ENCODE assay signal across 8 cellular contexts in genomic region chr5:157857821-157858526, GRCh38. TPM values are rescaled to one million over a fixed set of nuclear protein-coding genes. Genes with fewer than 3 reads are reported as not detected.
A peak's percentile ranks its signal among the peaks of the same experiment; 100 is the strongest.
DNase-seq lines count a peak whose midpoint lies in the region; ATAC-seq and TF ChIP-seq lines count a peak whose summit lies in the region.

No MANE protein-coding gene starts in this region.

- H3K36me3 ChIP-seq in Panc1 (ENCODE audit: control insufficient read depth, insufficient read depth, low read length), result peaks cover 4% of the 10 kb centered on the region; the same call in 1 of the 2 replicates
- no peaks in the 10 kb centered on the region for H3K36me3 ChIP-seq in colonic mucosa
- no peaks in the 10 kb centered on the region for H3K36me3 ChIP-seq in mesenchymal stem cell (ENCODE audit: control insufficient read depth in 1 of 2, insufficient read depth in 2 of 2, low read depth in 1 of 2, low read length in 2 of 2)
- H3K36me3 ChIP-seq in uterus, result no peaks in the 10 kb centered on the region

- POLR2A ChIA-PET in activated CD4-positive, alpha-beta T cell treated with anti-CD3 and anti-CD28 coated beads for 36 hours (lab: Charles Lee), result no interaction called here
- POLR2A ChIA-PET in Panc1 (lab: Charles Lee), result interaction anchor here (0.5 kb wide), 1 partner anchor 94 kb away, joined by 3 read pairs; no protein-coding TSS in a partner anchor

- peak overlapping the region; percentile 91 for H3K4me3 Mint-ChIP-seq in activated CD4-positive, alpha-beta T cell treated with anti-CD3 and anti-CD28 coated beads for 36 hours

- no peaks in the 10 kb centered on the region for H3K9me3 Mint-ChIP-seq in activated CD4-positive, alpha-beta T cell treated with anti-CD3 and anti-CD28 coated beads for 36 hours (ENCODE audit: low read depth)

- H3K23ac ChIP-seq in mesenchymal stem cell (ENCODE audit: low read length in 2 of 2), result peak overlapping the region in 1 of 2 experiments; percentile 20

- H3K36me3 Mint-ChIP-seq in activated CD4-positive, alpha-beta T cell treated with anti-CD3 and anti-CD28 coated beads for 36 hours (ENCODE audit: low read depth), result peaks cover 18% of the 10 kb centered on the region

- BruUV-seq in Panc1 (replicated peaks; lab: Mats Ljungman, UMichigan), result TSS peak; percentile 73

- no peak overlapping the region for H2BK120ac ChIP-seq in mesenchymal stem cell (ENCODE audit: low read depth, low read length)

- in situ Hi-C loops in Panc1 (cut with HindIII; ENCODE audit: low pct_unique_long_range_greater_than_20kb, low sequenced_read_pairs), result no loop called here

- no peak for TF ChIP-seq POLR2A in uterus (IDR thresholded peaks at IDR 0.05)

- DNase-seq in activated CD4-positive, alpha-beta T cell treated with anti-CD3 and anti-CD28 coated beads for 36 hours, result no peak
- DNase-seq in activated CD4-positive, alpha-beta T cell treated with anti-CD3 and anti-CD28 coated beads, Interleukin-2, amount 50 U/mL, for 4 hours, result no peak
- DNase-seq in Panc1 (ENCODE audit: low read depth, low spot score) (no peak), colonic mucosa (no peak), mesenchymal stem cell (peak; percentile 68), uterus (no peak)

- H3K9ac ChIP-seq in colonic mucosa (ENCODE audit: low read depth in 2 of 2, low read length in 2 of 2) (peak overlapping the region; percentile 89 to 93), mesenchymal stem cell (ENCODE audit: low read length) (peak overlapping the region; percentile 94)

- H3K4me3 ChIP-seq in Panc1 (ENCODE audit: low read depth in 2 of 2, low read length in 2 of 2), result peak overlapping the region; percentile 93 to 98
- H3K4me3 ChIP-seq in colonic mucosa, result peak overlapping the region; percentile 82
- H3K4me3 ChIP-seq in mesenchymal stem cell (ENCODE audit: insufficient read depth in 1 of 2, low read depth in 1 of 2, low read length in 2 of 2), result peak overlapping the region; percentile 96 to 100
- H3K4me3 ChIP-seq in uterus, result peak overlapping the region; percentile 67 to 88

- no peak overlapping the region for H4K8ac ChIP-seq in mesenchymal stem cell (ENCODE audit: low read length)

- H2BK12ac ChIP-seq in mesenchymal stem cell (ENCODE audit: low read length in 2 of 2), result no peak overlapping the region

- CTCF ChIA-PET in activated CD4-positive, alpha-beta T cell treated with anti-CD3 and anti-CD28 coated beads for 36 hours (lab: Charles Lee), result interaction anchor here (0.9 to 1.7 kb wide), 2 partner anchors 26 to 138 kb away, joined by 3 to 4 read pairs; no protein-coding TSS in a partner anchor
- CTCF ChIA-PET in Panc1 (lab: Charles Lee), result no interaction called here

- H3K27ac ChIP-seq in Panc1 (ENCODE audit: low read length), result peak overlapping the region; percentile 90
- peak overlapping the region; percentile 84 for H3K27ac ChIP-seq in colonic mucosa
- H3K27ac ChIP-seq in mesenchymal stem cell (ENCODE audit: low read length, poor library complexity, severe bottlenecking), result no peak overlapping the region
- H3K27ac ChIP-seq in uterus, result peak overlapping the region; percentile 82 to 83

- H3K14ac ChIP-seq in mesenchymal stem cell (ENCODE audit: low read length in 2 of 2), result no peak overlapping the region

- H3K27me3 ChIP-seq in Panc1 (ENCODE audit: control insufficient read depth, insufficient read depth, low read length) (no peaks in the 10 kb centered on the region), colonic mucosa (no peaks in the 10 kb centered on the region), mesenchymal stem cell (ENCODE audit: control insufficient read depth in 1 of 2, insufficient read depth in 1 of 2, low read length in 2 of 2) (no peaks in the 10 kb centered on the region), uterus (no peaks in the 10 kb centered on the region)

- H2BK15ac ChIP-seq in mesenchymal stem cell (ENCODE audit: low read depth, poor library complexity, severe bottlenecking), result no peak overlapping the region

- peaks cover 6% of the 10 kb centered on the region for H3K4me1 ChIP-seq in Panc1 (ENCODE audit: control insufficient read depth, insufficient read depth, low read length)
- H3K4me1 ChIP-seq in colonic mucosa, result no peaks in the 10 kb centered on the region
- H3K4me1 ChIP-seq in mesenchymal stem cell (ENCODE audit: control insufficient read depth, insufficient read depth, low read depth, low read length), result peaks cover 6% of the 10 kb centered on the region
- peaks cover 0 to 8% of the 10 kb centered on the region in 2 donors for H3K4me1 ChIP-seq in uterus

- peak overlapping the region; percentile 60 for H3K4me2 ChIP-seq in mesenchymal stem cell (ENCODE audit: low read length, poor library complexity, severe bottlenecking)

- H3K4ac ChIP-seq in mesenchymal stem cell (ENCODE audit: low read depth in 1 of 2, low read length in 2 of 2), result peak overlapping the region in 1 of 2 experiments; percentile 98

- H3K18ac ChIP-seq in mesenchymal stem cell (ENCODE audit: low read depth in 1 of 2, low read length in 2 of 2), result peak overlapping the region in 1 of 2 experiments; percentile 99

- H2AFZ ChIP-seq in mesenchymal stem cell (ENCODE audit: low read depth, low read length), result no peak overlapping the region

- 0% methylated on average over 2 of the region's 5 CpGs for WGBS in mesenchymal stem cell

- H2BK5ac ChIP-seq in mesenchymal stem cell (ENCODE audit: low read depth, low read length, poor library complexity, severe bottlenecking), result no peak overlapping the region

- H3K9me3 ChIP-seq in Panc1 (ENCODE audit: control insufficient read depth, insufficient read depth, low read depth, low read length), result no peaks in the 10 kb centered on the region
- H3K9me3 ChIP-seq in colonic mucosa, result no peaks in the 10 kb centered on the region
- H3K9me3 ChIP-seq in mesenchymal stem cell (ENCODE audit: control insufficient read depth, low read length), result no peaks in the 10 kb centered on the region
- no peaks in the 10 kb centered on the region for H3K9me3 ChIP-seq in uterus

- H4K91ac ChIP-seq in mesenchymal stem cell (ENCODE audit: low read length), result no peak overlapping the region

- TF ChIP-seq CTCF in Panc1 (IDR thresholded peaks at IDR 0.05), result no peak
- no peak for TF ChIP-seq CTCF in colonic mucosa (IDR thresholded peaks at IDR 0.05)
- TF ChIP-seq CTCF in uterus (IDR thresholded peaks at IDR 0.05), result no peak

- H3K27ac Mint-ChIP-seq in activated CD4-positive, alpha-beta T cell treated with anti-CD3 and anti-CD28 coated beads for 36 hours, result peak overlapping the region; percentile 96

- H2AK5ac ChIP-seq in mesenchymal stem cell (ENCODE audit: low read length, severe bottlenecking), result no peak overlapping the region

- intact Hi-C loops in activated CD4-positive, alpha-beta T cell treated with anti-CD3 and anti-CD28 coated beads for 36 hours (cut with DNase I, micrococcal nuclease), result loop anchor here (1.0 to 10.0 kb wide), 12 partner anchors 13 to 1599 kb away; partner anchors contain the start of gene NIPAL4 (in 1 of the 2)
- intact Hi-C loops in Panc1 (cut with micrococcal nuclease; ENCODE audit: unreplicated experiment), result loop anchor here (10.0 kb wide), 1 partner anchor 87 kb away; no protein-coding TSS in a partner anchor
- intact Hi-C loops in colonic mucosa (cut with DNase I), result no loop called here
- intact Hi-C loops in uterus (cut with DNase I; ENCODE audit: low total_unique reads), result no loop called here

- no peaks in the 10 kb centered on the region for H3K27me3 Mint-ChIP-seq in activated CD4-positive, alpha-beta T cell treated with anti-CD3 and anti-CD28 coated beads for 36 hours

- no peaks in the 10 kb centered on the region for H3K79me1 ChIP-seq in mesenchymal stem cell (replicated peaks; ENCODE audit: low read length, poor library complexity, severe bottlenecking)

- H3K4me1 Mint-ChIP-seq in activated CD4-positive, alpha-beta T cell treated with anti-CD3 and anti-CD28 coated beads for 36 hours, result peaks cover 73% of the 10 kb centered on the region

- ATAC-seq in activated CD4-positive, alpha-beta T cell treated with anti-CD3 and anti-CD28 coated beads for 36 hours, result peak; percentile 66
- ATAC-seq in Panc1 (peak; percentile 10; the same call in 1 of the 2 replicates), GM19455 (IDR thresholded peaks at IDR 0.05; ENCODE audit: unreplicated experiment) (no peak), HG03139 (IDR thresholded peaks at IDR 0.05; ENCODE audit: unreplicated experiment) (no peak)

RNA-seq across cellular contexts. Expression of gene CLINT1, which starts 1.0 kb away (rescaled TPM):
- total RNA-seq in activated CD4-positive, alpha-beta T cell treated with anti-CD3 and anti-CD28 coated beads for 36 hours, result 10 to 100 TPM; 59.0 to 69.0 TPM
- total RNA-seq in Panc1 (2021; ENCODE audit: unreplicated experiment) (81.6 TPM), colonic mucosa (100 to 1,000 TPM; 127 to 183 TPM), uterus (10 to 100 TPM; 36.6 to 96.0 (median 55.3) TPM)
- 56.5 TPM for polyA plus RNA-seq in Panc1 (2012; ENCODE audit: insufficient read length)
- polyA plus RNA-seq in mesenchymal stem cell (2013, experiment 1 of 2), result 61.1 TPM
- polyA plus RNA-seq in mesenchymal stem cell (2013, experiment 2 of 2), result 61.0 TPM

Comparison
In these comparisons a context has a peak if more than half of its experiments do, and no peak if none do; other contexts are left out.
1. ATAC-seq: peak in activated CD4-positive, alpha-beta T cell treated with anti-CD3 and anti-CD28 coated beads for 36 hours (single experiment) and Panc1 (single experiment); none in GM19455 (single experiment) and HG03139 (single experiment).
2. intact Hi-C loops: an anchor here in activated CD4-positive, alpha-beta T cell treated with anti-CD3 and anti-CD28 coated beads for 36 hours (1.0 to 10.0 kb wide) and Panc1 (10.0 kb wide); none called in colonic mucosa and uterus.
3. Peak in every context shown above with its lines, with median percentiles within 50 percentile points of each other: H3K4me3 ChIP-seq.